In genomic region chr16:9254863-9255262, GRCh38 we compare ENCODE assay signal across 29 cellular contexts.
"Had no signal": no experiment of that assay in that cellular context is flagged by ENCODE, and none has a peak within 500 bp of the region (broad histone marks: within the 10 kb centered on the region; RNA-seq: fewer than 3 reads in every experiment).

No MANE protein-coding gene starts in this region.

- H2AFZ ChIP-seq: hepatocyte had no signal

- H3K4me3 ChIP-seq: colonic mucosa, coronary artery, dorsolateral prefrontal cortex, esophagus muscularis mucosa, esophagus squamous epithelium, gastrocnemius medialis, gastroesophageal sphincter, heart left ventricle, heart right ventricle, hepatocyte had no signal

- H3K27me3 ChIP-seq: colonic mucosa, dorsolateral prefrontal cortex, foreskin keratinocyte, hepatocyte had no signal

- H3K27ac Mint-ChIP-seq: dendritic cell treated with granulocyte-macrophage colony-stimulating factor and Interleukin-4, amounts not matched to agents 40 ng/mL and 50 ng/mL, for 4 days; effector memory CD8-positive, alpha-beta T cell had no signal

- H3K79me2 ChIP-seq: hepatocyte had no signal

- H3K27ac ChIP-seq: colonic mucosa, coronary artery, dorsolateral prefrontal cortex, epithelial cell of prostate, esophagus muscularis mucosa, esophagus squamous epithelium, foreskin keratinocyte, gastrocnemius medialis, gastroesophageal sphincter, heart left ventricle, heart right ventricle, hepatocyte had no signal

- H3K4me2 ChIP-seq: hepatocyte had no signal

- H3K9me3 Mint-ChIP-seq: dendritic cell treated with granulocyte-macrophage colony-stimulating factor and Interleukin-4, amounts not matched to agents 40 ng/mL and 50 ng/mL, for 4 days had no signal

- H3K4me1 ChIP-seq: colonic mucosa, esophagus muscularis mucosa, esophagus squamous epithelium, foreskin keratinocyte, gastrocnemius medialis, gastroesophageal sphincter, heart left ventricle, heart right ventricle had no signal

- ATAC-seq: effector memory CD8-positive, alpha-beta T cell; esophagus mucosa; foreskin keratinocyte; gastrocnemius medialis; gastroesophageal sphincter; heart left ventricle; heart right ventricle had no signal

- DNase-seq: colonic mucosa; cortex of kidney; dermis blood vessel endothelial cell; dorsolateral prefrontal cortex; effector CD4-positive, alpha-beta T cell; effector CD8-positive, alpha-beta T cell; effector memory CD4-positive, alpha-beta T cell; effector memory CD8-positive, alpha-beta T cell; erythroblast; esophagus squamous epithelium; foreskin fibroblast; foreskin keratinocyte; foreskin melanocyte; gastrocnemius medialis; glutamatergic neuron; head of caudate nucleus; heart left ventricle; heart right ventricle had no signal

- H3K4me3 Mint-ChIP-seq: dendritic cell treated with granulocyte-macrophage colony-stimulating factor and Interleukin-4, amounts not matched to agents 40 ng/mL and 50 ng/mL, for 4 days; effector memory CD8-positive, alpha-beta T cell had no signal

- H3K9me3 ChIP-seq: colonic mucosa, esophagus muscularis mucosa, esophagus squamous epithelium, gastrocnemius medialis, gastroesophageal sphincter, heart right ventricle had no signal

- H3K36me3 ChIP-seq: colonic mucosa, esophagus muscularis mucosa, esophagus squamous epithelium, gastrocnemius medialis, gastroesophageal sphincter, heart left ventricle, heart right ventricle had no signal

- FAIRE-seq: colon, endometrium, endothelial cell of umbilical vein, frontal cortex had no signal
